ENCODE assay signal across 30 cellular contexts in the genomic region with DNA sequence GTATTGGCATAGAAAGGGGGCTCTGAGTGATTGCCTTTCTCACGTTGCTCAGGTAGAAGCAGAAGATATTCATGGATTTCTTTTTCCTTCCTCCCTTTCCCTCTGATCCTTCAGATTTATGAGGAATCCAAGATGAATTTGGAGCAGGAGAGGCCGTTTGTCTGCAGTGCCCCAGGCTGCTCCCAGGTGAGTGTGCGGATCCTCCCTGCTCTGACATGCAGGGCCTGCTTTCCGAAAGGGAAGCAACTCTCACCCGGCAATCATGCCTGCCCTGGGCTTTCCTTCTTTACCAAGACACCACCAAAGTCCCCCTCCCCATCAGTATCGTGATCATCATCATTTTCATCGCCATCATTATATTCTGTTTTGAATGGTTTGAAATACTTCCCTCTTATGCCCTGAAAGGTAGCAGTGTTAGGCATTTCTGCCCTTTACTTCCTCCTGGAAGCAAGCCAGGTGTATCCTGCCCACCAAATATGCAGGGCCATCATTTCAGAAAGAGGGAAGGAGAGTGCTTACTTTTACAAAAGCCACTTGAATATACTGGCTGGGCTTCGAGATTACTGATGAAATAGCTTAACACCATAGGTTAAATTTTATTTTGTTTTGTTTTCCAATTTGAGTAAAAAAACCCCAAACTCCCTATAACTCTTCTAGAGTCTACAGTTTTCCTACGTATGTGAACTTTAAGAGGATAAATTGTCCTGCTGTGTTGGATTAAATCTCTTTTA.
A peak's percentile ranks its signal among the peaks of the same experiment; 100 is the strongest.
DNase-seq lines count a peak whose midpoint lies in the region; ATAC-seq, FAIRE-seq and TF ChIP-seq lines count a peak whose summit lies in the region.
"Had no signal": no experiment of that assay in that cellular context is flagged by ENCODE, and none has a peak within 500 bp of the region (broad histone marks: within the 10 kb centered on the region; RNA-seq: fewer than 3 reads in every experiment).

No MANE protein-coding gene starts in this region.

- no peaks in the 10 kb centered on the region for H3K27me3 ChIP-seq in bronchial epithelial cell (ENCODE audit: control insufficient read depth, insufficient read depth, low read length)
- H3K27me3 ChIP-seq: brain microvascular endothelial cell, right lobe of liver, stomach, tibial nerve had no signal

- no peak for TF ChIP-seq CTCF in HEK293 (tag by site-specific recombination; IDR thresholded peaks at IDR 0.05)
- TF ChIP-seq CTCF in bronchial epithelial cell (IDR thresholded peaks at IDR 0.05; ENCODE audit: insufficient read depth, low read length, severe bottlenecking) = no peak
- no peak for TF ChIP-seq CTCF in nephron progenitor cell (IDR thresholded peaks at IDR 0.05)
- no peak for TF ChIP-seq CTCF in omental fat pad (IDR thresholded peaks at IDR 0.05)

- H3K27ac Mint-ChIP-seq in nephron progenitor cell = peak overlapping the region; percentile 75
- H3K27ac Mint-ChIP-seq: activated CD4-positive, alpha-beta memory T cell treated with anti-CD3 and anti-CD28 coated beads, Interleukin-2, amount 10 ng/mL, durations not matched to agents 7 days and 5 days; activated naive CD8-positive, alpha-beta T cell treated with anti-CD3 and anti-CD28 coated beads, Interleukin-2, amount 50 U/mL, for 24 hours; endodermal cell; IgD-negative memory B cell; naive thymus-derived CD8-positive, alpha-beta T cell had no signal

- peaks cover 18% of the 10 kb centered on the region for H3K4me1 Mint-ChIP-seq in nephron progenitor cell
- H3K4me1 Mint-ChIP-seq: activated CD4-positive, alpha-beta memory T cell treated with anti-CD3 and anti-CD28 coated beads, Interleukin-2, amount 10 ng/mL, durations not matched to agents 7 days and 5 days; activated naive CD8-positive, alpha-beta T cell treated with anti-CD3 and anti-CD28 coated beads, Interleukin-2, amount 50 U/mL, for 24 hours; naive thymus-derived CD8-positive, alpha-beta T cell had no signal

- peak overlapping the region; percentile 39 for H3K27ac ChIP-seq in HEK293 (ENCODE audit: extremely low read depth, low read depth, low read length)
- H3K27ac ChIP-seq: brain microvascular endothelial cell, parathyroid adenoma, right lobe of liver, stomach, tibial nerve had no signal

- CTCF ChIA-PET in HEK293 (lab: Yijun Ruan, JAX) = no interaction called here

- H3K9me3 Mint-ChIP-seq in nephron progenitor cell = no peaks in the 10 kb centered on the region
- H3K9me3 Mint-ChIP-seq: endodermal cell; IgD-negative memory B cell; naive thymus-derived CD8-positive, alpha-beta T cell had no signal

- H3K4me3 ChIP-seq in HEK293 (ENCODE audit: low read depth, low read length) (no peak overlapping the region), bronchial epithelial cell (ENCODE audit: low read depth, low read length) (no peak overlapping the region)
- H3K4me3 ChIP-seq: HAP-1, right lobe of liver, stomach, tibial nerve had no signal

- DNase-seq in NCI-H1105 treated with DMSO at 0.1 percent for 48 hours (lab: John Stamatoyannopoulos, UW) = peak; percentile 11
- no peak for DNase-seq in NCI-H1105 (lab: John Stamatoyannopoulos, UW)
- DNase-seq in bronchial epithelial cell (ENCODE audit: low read depth) = peak; percentile 31
- no peak for DNase-seq in nephron progenitor cell
- no peak for DNase-seq in GOT3 (lab: John Stamatoyannopoulos, UW)
- DNase-seq in omental fat pad (ENCODE audit: low spot score) = no peak
- DNase-seq in NCI-H2171 (lab: John Stamatoyannopoulos, UW) = no peak
- DNase-seq: 8988T; activated CD4-positive, alpha-beta memory T cell treated with anti-CD3 and anti-CD28 coated beads, Interleukin-2, amount 10 ng/mL, durations not matched to agents 7 days and 5 days; activated gamma-delta T cell; activated naive CD8-positive, alpha-beta T cell treated with anti-CD3 and anti-CD28 coated beads, Interleukin-2, amount 50 U/mL, for 24 hours; activated T-cell treated with anti-CD3 and anti-CD28 coated beads for 4 hours; brain microvascular endothelial cell; cortex of kidney; endodermal cell; left cardiac atrium; MM.1S; naive thymus-derived CD8-positive, alpha-beta T cell; NCI-H1694; NCI-H526 treated with DMSO at 0.1 percent for 48 hours; OCI-M1; right lobe of liver; SHP77 treated with DMSO at 0.1 percent for 48 hours; stomach had no signal

- H3K27me3 Mint-ChIP-seq in nephron progenitor cell (ENCODE audit: low read depth, poor library complexity) = peaks cover 8% of the 10 kb centered on the region
- H3K27me3 Mint-ChIP-seq: activated CD4-positive, alpha-beta memory T cell treated with anti-CD3 and anti-CD28 coated beads, Interleukin-2, amount 10 ng/mL, durations not matched to agents 7 days and 5 days had no signal

- H3K36me3 ChIP-seq in HEK293 (ENCODE audit: control insufficient read depth in 2 of 2, insufficient read depth in 1 of 2, low read length in 2 of 2) (no peaks in the 10 kb centered on the region), bronchial epithelial cell (ENCODE audit: control insufficient read depth, insufficient read depth, low read length) (no peaks in the 10 kb centered on the region)
- H3K36me3 ChIP-seq: brain microvascular endothelial cell, HAP-1, right lobe of liver, stomach, tibial nerve had no signal

- H3K9me3 ChIP-seq in HEK293 (ENCODE audit: control insufficient read depth, insufficient read depth, low read depth, low read length) = no peaks in the 10 kb centered on the region
- H3K9me3 ChIP-seq: HAP-1, right lobe of liver, stomach, tibial nerve had no signal

- FAIRE-seq in bronchial epithelial cell (lab: Jason Lieb, UNC) = peak; percentile 18

- H3K4me3 Mint-ChIP-seq in nephron progenitor cell = no peak overlapping the region
- H3K4me3 Mint-ChIP-seq: activated CD4-positive, alpha-beta memory T cell treated with anti-CD3 and anti-CD28 coated beads, Interleukin-2, amount 10 ng/mL, durations not matched to agents 7 days and 5 days; activated naive CD8-positive, alpha-beta T cell treated with anti-CD3 and anti-CD28 coated beads, Interleukin-2, amount 50 U/mL, for 24 hours; endodermal cell; IgD-negative memory B cell; naive thymus-derived CD8-positive, alpha-beta T cell had no signal

- POLR2A ChIA-PET in HEK293 (lab: Yijun Ruan, JAX) = no interaction called here

- peaks cover 25% of the 10 kb centered on the region for H3K4me1 ChIP-seq in HEK293 (ENCODE audit: control insufficient read depth, insufficient read depth, low read length)
- H3K4me1 ChIP-seq: parathyroid adenoma, right lobe of liver, stomach had no signal

- ATAC-seq in omental fat pad (ENCODE audit: low FRiP score) = no peak
- ATAC-seq: activated CD4-positive, CD25-positive, alpha-beta regulatory T cell treated with anti-CD3 and anti-CD28 coated beads, Interleukin-2, amount 50 U/mL, for 24 hours; activated naive CD8-positive, alpha-beta T cell treated with anti-CD3 and anti-CD28 coated beads, Interleukin-2, amount 50 U/mL, for 24 hours; left cardiac atrium; naive thymus-derived CD8-positive, alpha-beta T cell; right lobe of liver had no signal

- H3K36me3 Mint-ChIP-seq in nephron progenitor cell (ENCODE audit: low read depth) = peaks cover 6% of the 10 kb centered on the region
- H3K36me3 Mint-ChIP-seq: naive thymus-derived CD8-positive, alpha-beta T cell had no signal

TF ChIP-seq in HEK293, 187 proteins besides CTCF, POLR2A, EP300 and RAD21 (continues in another document):
- TF ChIP-seq ZNF2 (tag by site-specific recombination; IDR thresholded peaks at IDR 0.05) (no peak), PRDM1 (tag by site-specific recombination; IDR thresholded peaks at IDR 0.05) (no peak), ZNF248 (tag by site-specific recombination; IDR thresholded peaks at IDR 0.05) (no peak), ZNF658 (tag by site-specific recombination; IDR thresholded peaks at IDR 0.05) (no peak), ZBTB8A (tag by site-specific recombination; IDR thresholded peaks at IDR 0.05) (no peak), ZNF660 (tag by site-specific recombination; IDR thresholded peaks at IDR 0.05) (no peak), ZNF654 (tag by site-specific recombination; IDR thresholded peaks at IDR 0.05; ENCODE audit: low read depth) (no peak), ZNF133 (tag by site-specific recombination; IDR thresholded peaks at IDR 0.05) (no peak), BCL11A (tag by site-specific recombination; IDR thresholded peaks at IDR 0.05; ENCODE audit: low read depth) (no peak), ZNF138 (tag by site-specific recombination; IDR thresholded peaks at IDR 0.05; ENCODE audit: borderline replicate concordance) (no peak), ZNF274 (IDR thresholded peaks at IDR 0.05; ENCODE audit: low read length) (no peak), ZNF274 (tag by site-specific recombination; IDR thresholded peaks at IDR 0.05; ENCODE audit: borderline replicate concordance) (no peak)
- TF ChIP-seq, protein P1, sequence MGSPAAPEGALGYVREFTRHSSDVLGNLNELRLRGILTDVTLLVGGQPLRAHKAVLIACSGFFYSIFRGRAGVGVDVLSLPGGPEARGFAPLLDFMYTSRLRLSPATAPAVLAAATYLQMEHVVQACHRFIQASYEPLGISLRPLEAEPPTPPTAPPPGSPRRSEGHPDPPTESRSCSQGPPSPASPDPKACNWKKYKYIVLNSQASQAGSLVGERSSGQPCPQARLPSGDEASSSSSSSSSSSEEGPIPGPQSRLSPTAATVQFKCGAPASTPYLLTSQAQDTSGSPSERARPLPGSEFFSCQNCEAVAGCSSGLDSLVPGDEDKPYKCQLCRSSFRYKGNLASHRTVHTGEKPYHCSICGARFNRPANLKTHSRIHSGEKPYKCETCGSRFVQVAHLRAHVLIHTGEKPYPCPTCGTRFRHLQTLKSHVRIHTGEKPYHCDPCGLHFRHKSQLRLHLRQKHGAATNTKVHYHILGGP (tag by site-specific recombination; IDR thresholded peaks at IDR 0.05) = no peak
- TF ChIP-seq, protein P2, sequence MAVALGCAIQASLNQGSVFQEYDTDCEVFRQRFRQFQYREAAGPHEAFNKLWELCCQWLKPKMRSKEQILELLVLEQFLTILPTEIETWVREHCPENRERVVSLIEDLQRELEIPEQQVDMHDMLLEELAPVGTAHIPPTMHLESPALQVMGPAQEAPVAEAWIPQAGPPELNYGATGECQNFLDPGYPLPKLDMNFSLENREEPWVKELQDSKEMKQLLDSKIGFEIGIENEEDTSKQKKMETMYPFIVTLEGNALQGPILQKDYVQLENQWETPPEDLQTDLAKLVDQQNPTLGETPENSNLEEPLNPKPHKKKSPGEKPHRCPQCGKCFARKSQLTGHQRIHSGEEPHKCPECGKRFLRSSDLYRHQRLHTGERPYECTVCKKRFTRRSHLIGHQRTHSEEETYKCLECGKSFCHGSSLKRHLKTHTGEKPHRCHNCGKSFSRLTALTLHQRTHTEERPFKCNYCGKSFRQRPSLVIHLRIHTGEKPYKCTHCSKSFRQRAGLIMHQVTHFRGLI (tag by site-specific recombination; IDR thresholded peaks at IDR 0.05) = peak; percentile 99

Comparison
In these comparisons a context has a peak if more than half of its experiments do, and no peak if none do; other contexts are left out.
1. DNase-seq: peak in NCI-H1105 treated with DMSO at 0.1 percent for 48 hours (single experiment) and bronchial epithelial cell (single experiment); none in NCI-H1105 (single experiment), nephron progenitor cell (single experiment), GOT3 (single experiment), omental fat pad (single experiment) and NCI-H2171 (single experiment).